In the genomic region with DNA sequence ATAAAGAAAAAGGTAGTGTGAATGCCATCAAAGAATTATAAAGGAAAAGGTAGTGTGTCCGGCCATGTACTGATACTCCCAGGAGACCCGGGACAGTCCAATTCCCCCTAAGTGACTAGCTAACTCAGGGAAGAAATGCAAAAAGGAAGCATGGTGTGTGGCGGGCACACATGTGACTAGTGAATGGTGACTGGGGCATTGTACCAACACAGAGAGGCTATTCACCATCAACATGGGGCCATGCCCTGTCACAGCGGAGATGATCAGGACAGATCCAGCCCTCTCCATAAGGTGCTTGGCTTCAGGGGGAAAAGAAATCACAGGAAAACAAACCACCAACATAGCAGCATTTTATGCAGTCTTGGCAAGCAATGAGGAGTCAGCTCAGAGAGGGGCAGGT, we compare ENCODE assay signal across 22 cellular contexts. TPM values are rescaled to one million over a fixed set of nuclear protein-coding genes. Genes with fewer than 3 reads are reported as not detected.
A peak's percentile ranks its signal among the peaks of the same experiment; 100 is the strongest.
DNase-seq lines count a peak whose midpoint lies in the region; ATAC-seq and TF ChIP-seq lines count a peak whose summit lies in the region.
"Had no signal": no experiment of that assay in that cellular context is flagged by ENCODE, and none has a peak within 500 bp of the region (broad histone marks: within the 10 kb centered on the region; RNA-seq: fewer than 3 reads in every experiment).

No MANE protein-coding gene starts in this region.

- H3K36me3 ChIP-seq in stomach, result peaks cover 29 to 91% (median 74%) of the 10 kb centered on the region in 4 donors

- CTCF ChIA-PET in activated CD4-positive, alpha-beta memory T cell treated with anti-CD3 and anti-CD28 coated beads for 36 hours (lab: Charles Lee), result no interaction called here
- CTCF ChIA-PET in activated CD4-positive, alpha-beta memory T cell treated with anti-CD3 and anti-CD28 coated beads, Interleukin-2, amount 10 ng/mL, durations not matched to agents 7 days and 5 days (lab: Charles Lee), result no interaction called here

- POLR2A ChIA-PET in activated CD4-positive, alpha-beta memory T cell treated with anti-CD3 and anti-CD28 coated beads for 36 hours (lab: Charles Lee), result no interaction called here
- POLR2A ChIA-PET in activated CD4-positive, alpha-beta memory T cell treated with anti-CD3 and anti-CD28 coated beads, Interleukin-2, amount 10 ng/mL, durations not matched to agents 7 days and 5 days (lab: Charles Lee), result interaction anchor here (1.0 kb wide), 1 partner anchor 33 kb away, joined by 3 read pairs; no protein-coding TSS in a partner anchor

- no peak for TF ChIP-seq EP300 in stomach (IDR thresholded peaks at IDR 0.05)

- no peak for ATAC-seq in stimulated activated effector memory CD8-positive, alpha-beta T cell treated with anti-CD3 and anti-CD28 coated beads, Interleukin-12 subunit alpha, Interleukin-12 subunit beta, amount 100 ng/mL, for 72 hours
- no peak for ATAC-seq in GM21367 (IDR thresholded peaks at IDR 0.05; ENCODE audit: unreplicated experiment)
- ATAC-seq: left ventricle myocardium superior, mucosa of descending colon, upper lobe of right lung had no signal

- H3K4me1 ChIP-seq in stomach, result peaks cover 14 to 65% (median 38%) of the 10 kb centered on the region in 4 donors
- H3K4me1 ChIP-seq: prostate gland, upper lobe of right lung had no signal

- no peak for TF ChIP-seq POLR2A in stomach (IDR thresholded peaks at IDR 0.05)

- H3K9me3 ChIP-seq in stomach, result no peaks in the 10 kb centered on the region
- H3K9me3 ChIP-seq: ascending aorta, mucosa of descending colon, prostate gland, upper lobe of right lung had no signal

- H3K36me3 Mint-ChIP-seq in activated CD4-positive, alpha-beta memory T cell treated with anti-CD3 and anti-CD28 coated beads for 36 hours, result peaks cover 43% of the 10 kb centered on the region
- peaks cover 46% of the 10 kb centered on the region for H3K36me3 Mint-ChIP-seq in activated CD4-positive, alpha-beta memory T cell treated with anti-CD3 and anti-CD28 coated beads, Interleukin-2, amount 10 ng/mL, durations not matched to agents 7 days and 5 days (ENCODE audit: low read depth)
- peaks cover 99% of the 10 kb centered on the region for H3K36me3 Mint-ChIP-seq in stimulated activated effector memory CD8-positive, alpha-beta T cell treated with anti-CD3 and anti-CD28 coated beads, Interleukin-12 subunit alpha, Interleukin-12 subunit beta, amount 100 ng/mL, for 72 hours

- intact Hi-C loops in activated CD4-positive, alpha-beta memory T cell treated with anti-CD3 and anti-CD28 coated beads for 36 hours (cut with micrococcal nuclease), result no loop called here
- intact Hi-C loops in stomach (cut with DNase I; ENCODE audit: low total_unique reads), result no loop called here

- 91 to 96% (median 95%) methylated on average over 4 of the region's 4 CpGs for WGBS in stomach, 5 donors

- no peak overlapping the region for H3K4me3 Mint-ChIP-seq in activated CD4-positive, alpha-beta memory T cell treated with anti-CD3 and anti-CD28 coated beads for 36 hours
- H3K4me3 Mint-ChIP-seq in activated CD4-positive, alpha-beta memory T cell treated with anti-CD3 and anti-CD28 coated beads, Interleukin-2, amount 10 ng/mL, durations not matched to agents 7 days and 5 days, result no peak overlapping the region
- no peak overlapping the region for H3K4me3 Mint-ChIP-seq in stimulated activated effector memory CD8-positive, alpha-beta T cell treated with anti-CD3 and anti-CD28 coated beads, Interleukin-12 subunit alpha, Interleukin-12 subunit beta, amount 100 ng/mL, for 72 hours
- H3K4me3 Mint-ChIP-seq: CD8-positive, alpha-beta memory T cell had no signal

- H3K27me3 Mint-ChIP-seq in activated CD4-positive, alpha-beta memory T cell treated with anti-CD3 and anti-CD28 coated beads for 36 hours, result no peaks in the 10 kb centered on the region
- H3K27me3 Mint-ChIP-seq in activated CD4-positive, alpha-beta memory T cell treated with anti-CD3 and anti-CD28 coated beads, Interleukin-2, amount 10 ng/mL, durations not matched to agents 7 days and 5 days, result no peaks in the 10 kb centered on the region
- H3K27me3 Mint-ChIP-seq: CD8-positive, alpha-beta memory T cell had no signal

- H3K27ac ChIP-seq in caudate nucleus (ENCODE audit: low read depth, low read length) (peak overlapping the region; percentile 77), stomach (no peak overlapping the region)
- H3K27ac ChIP-seq: ascending aorta, prostate gland, upper lobe of right lung had no signal

- H3K27me3 ChIP-seq in stomach, result no peaks in the 10 kb centered on the region
- H3K27me3 ChIP-seq: ascending aorta, upper lobe of right lung had no signal

- no peaks in the 10 kb centered on the region for H3K9me3 Mint-ChIP-seq in activated CD4-positive, alpha-beta memory T cell treated with anti-CD3 and anti-CD28 coated beads for 36 hours
- H3K9me3 Mint-ChIP-seq in activated CD4-positive, alpha-beta memory T cell treated with anti-CD3 and anti-CD28 coated beads, Interleukin-2, amount 10 ng/mL, durations not matched to agents 7 days and 5 days, result no peaks in the 10 kb centered on the region
- H3K9me3 Mint-ChIP-seq in stimulated activated effector memory CD8-positive, alpha-beta T cell treated with anti-CD3 and anti-CD28 coated beads, Interleukin-12 subunit alpha, Interleukin-12 subunit beta, amount 100 ng/mL, for 72 hours, result no peaks in the 10 kb centered on the region
- H3K9me3 Mint-ChIP-seq: CD8-positive, alpha-beta memory T cell had no signal

- DNase-seq in activated CD4-positive, alpha-beta memory T cell treated with anti-CD3 and anti-CD28 coated beads for 36 hours, result no peak
- DNase-seq in activated CD4-positive, alpha-beta memory T cell treated with anti-CD3 and anti-CD28 coated beads, Interleukin-2, amount 10 ng/mL, durations not matched to agents 7 days and 5 days, result no peak
- DNase-seq in caudate nucleus (lab: John Stamatoyannopoulos, UW) (peak in 52 of 61 donors; percentile 24 to 85 (median 62)), medulla oblongata (ENCODE audit: extremely low spot score) (peak; percentile 91), iPS-NIHi7 (ENCODE audit: extremely low spot score) (no peak), stomach (no peak)
- DNase-seq in stimulated activated effector memory CD8-positive, alpha-beta T cell treated with anti-CD3 and anti-CD28 coated beads, Interleukin-12 subunit alpha, Interleukin-12 subunit beta, amount 100 ng/mL, for 72 hours (ENCODE audit: low spot score in 2 of 2), result no peak
- DNase-seq: activated naive CD4-positive, alpha-beta T cell; activated T-cell treated with anti-CD3 and anti-CD28 coated beads, Interleukin-2, amount 50 U/mL, for 48 hours; AML-193; CD8-positive, alpha-beta memory T cell; DMS153; KG1; left ventricle myocardium superior; mucosa of descending colon; NCI-H1436; NCI-H510A treated with DMSO at 0.1 percent for 48 hours; SIG-M5; upper lobe of right lung had no signal

- peak overlapping the region; percentile 5 for H3K27ac Mint-ChIP-seq in activated CD4-positive, alpha-beta memory T cell treated with anti-CD3 and anti-CD28 coated beads for 36 hours
- H3K27ac Mint-ChIP-seq in activated CD4-positive, alpha-beta memory T cell treated with anti-CD3 and anti-CD28 coated beads, Interleukin-2, amount 10 ng/mL, durations not matched to agents 7 days and 5 days, result no peak overlapping the region
- H3K27ac Mint-ChIP-seq in stimulated activated effector memory CD8-positive, alpha-beta T cell treated with anti-CD3 and anti-CD28 coated beads, Interleukin-12 subunit alpha, Interleukin-12 subunit beta, amount 100 ng/mL, for 72 hours, result peak overlapping the region; percentile 17

- H3K4me1 Mint-ChIP-seq in activated CD4-positive, alpha-beta memory T cell treated with anti-CD3 and anti-CD28 coated beads for 36 hours (ENCODE audit: low read depth), result peaks cover 23% of the 10 kb centered on the region
- peaks cover 8% of the 10 kb centered on the region for H3K4me1 Mint-ChIP-seq in activated CD4-positive, alpha-beta memory T cell treated with anti-CD3 and anti-CD28 coated beads, Interleukin-2, amount 10 ng/mL, durations not matched to agents 7 days and 5 days
- H3K4me1 Mint-ChIP-seq in stimulated activated effector memory CD8-positive, alpha-beta T cell treated with anti-CD3 and anti-CD28 coated beads, Interleukin-12 subunit alpha, Interleukin-12 subunit beta, amount 100 ng/mL, for 72 hours, result peaks cover 59% of the 10 kb centered on the region

- no peak overlapping the region for H3K4me3 ChIP-seq in stomach
- H3K4me3 ChIP-seq: ascending aorta, mucosa of descending colon, prostate gland, upper lobe of right lung had no signal

- no peak for TF ChIP-seq CTCF in stomach (IDR thresholded peaks at IDR 0.05)

RNA-seq across cellular contexts. Expression of a gene that starts 34.4 kb away (rescaled TPM):
- total RNA-seq in activated CD4-positive, alpha-beta memory T cell treated with anti-CD3 and anti-CD28 coated beads for 36 hours, result 10 to 100 TPM; 50.5 to 57.1 TPM
- 10 to 100 TPM; 44.4 to 44.5 TPM for total RNA-seq in activated CD4-positive, alpha-beta memory T cell treated with anti-CD3 and anti-CD28 coated beads, Interleukin-2, amount 10 ng/mL, durations not matched to agents 7 days and 5 days
- total RNA-seq in stomach, result 100 to 1,000 TPM in 1 of 5 donors, 10 to 100 TPM in 3, 1 to 10 TPM in 1; 8.2 to 103 (median 72.4) TPM
- polyA plus RNA-seq in stomach, result 10 to 100 TPM; 18.0 to 31.0 (median 30.1) TPM

RNA-seq across cellular contexts. Expression of a gene that starts 46.2 kb away (rescaled TPM):
- total RNA-seq in activated CD4-positive, alpha-beta memory T cell treated with anti-CD3 and anti-CD28 coated beads for 36 hours, result 10 to 100 TPM; 50.0 to 52.2 TPM
- total RNA-seq in activated CD4-positive, alpha-beta memory T cell treated with anti-CD3 and anti-CD28 coated beads, Interleukin-2, amount 10 ng/mL, durations not matched to agents 7 days and 5 days, result 10 to 100 TPM; 72.0 to 73.0 TPM
- total RNA-seq in stomach, result 100 to 1,000 TPM in 2 of 5 donors, 10 to 100 TPM in 3; 37.9 to 181 (median 64.0) TPM
- polyA plus RNA-seq in stomach, result 10 to 100 TPM; 13.2 to 60.3 (median 46.5) TPM

Comparison
In these comparisons a context has a peak if more than half of its experiments do, and no peak if none do; other contexts are left out.
1. DNase-seq: peak in caudate nucleus (52 of 61) and medulla oblongata (single experiment); none in activated CD4-positive, alpha-beta memory T cell treated with anti-CD3 and anti-CD28 coated beads for 36 hours (single experiment), activated CD4-positive, alpha-beta memory T cell treated with anti-CD3 and anti-CD28 coated beads, Interleukin-2, amount 10 ng/mL, durations not matched to agents 7 days and 5 days (single experiment), stimulated activated effector memory CD8-positive, alpha-beta T cell treated with anti-CD3 and anti-CD28 coated beads, Interleukin-12 subunit alpha, Interleukin-12 subunit beta, amount 100 ng/mL, for 72 hours (0 of 2), iPS-NIHi7 (single experiment) and stomach (single experiment).